In genomic region chr14:22123188-22123560, GRCh38 we compare ENCODE assay signal across 20 cellular contexts.
DNase-seq lines count a peak whose midpoint lies in the region; ATAC-seq and TF ChIP-seq lines count a peak whose summit lies in the region.
"Had no signal": no experiment of that assay in that cellular context is flagged by ENCODE, and none has a peak within 500 bp of the region (broad histone marks: within the 10 kb centered on the region; RNA-seq: fewer than 3 reads in every experiment).

No MANE protein-coding gene starts in this region.

- no peaks in the 10 kb centered on the region for H4K20me1 ChIP-seq in Loucy (ENCODE audit: insufficient read depth, low read length, poor library complexity, severe bottlenecking)

- no peak overlapping the region for H3K4ac ChIP-seq in trophoblast cell (ENCODE audit: low read depth, low read length)

- no peak overlapping the region for H3K14ac ChIP-seq in trophoblast cell (ENCODE audit: low read length)

- no peak overlapping the region for H4K8ac ChIP-seq in trophoblast cell (ENCODE audit: low read depth, low read length)

- no peaks in the 10 kb centered on the region for H3K9me3 ChIP-seq in Loucy (ENCODE audit: insufficient read depth, low read depth, low read length)
- no peaks in the 10 kb centered on the region for H3K9me3 ChIP-seq in naive thymus-derived CD4-positive, alpha-beta T cell (ENCODE audit: control insufficient read depth in 2 of 3, low read length in 3 of 3)
- no peaks in the 10 kb centered on the region for H3K9me3 ChIP-seq in trophoblast cell (ENCODE audit: insufficient read depth, low read depth, low read length)
- H3K9me3 ChIP-seq: BE2C, gastroesophageal sphincter, upper lobe of right lung had no signal

- no peaks in the 10 kb centered on the region for H3K9me3 Mint-ChIP-seq in activated naive CD8-positive, alpha-beta T cell treated with anti-CD3 and anti-CD28 coated beads, Interleukin-2, amount 10 ng/mL, durations not matched to agents 7 days and 5 days
- peaks cover 0 to 2% (median 0%) of the 10 kb centered on the region in 11 donors for H3K9me3 Mint-ChIP-seq in naive thymus-derived CD4-positive, alpha-beta T cell
- H3K9me3 Mint-ChIP-seq: nephron had no signal

- H3K4me3 Mint-ChIP-seq in activated naive CD8-positive, alpha-beta T cell treated with anti-CD3 and anti-CD28 coated beads, Interleukin-2, amount 10 ng/mL, durations not matched to agents 7 days and 5 days, result peak overlapping the region; percentile 85
- peak overlapping the region; percentile 72 to 95 (median 85) for H3K4me3 Mint-ChIP-seq in naive thymus-derived CD4-positive, alpha-beta T cell
- H3K4me3 Mint-ChIP-seq: nephron had no signal

- no peak overlapping the region for H2BK12ac ChIP-seq in trophoblast cell (ENCODE audit: low read length)

- H3K36me3 Mint-ChIP-seq in activated naive CD8-positive, alpha-beta T cell treated with anti-CD3 and anti-CD28 coated beads, Interleukin-2, amount 10 ng/mL, durations not matched to agents 7 days and 5 days, result no peaks in the 10 kb centered on the region
- peaks cover 0 to 4% (median 0%) of the 10 kb centered on the region in 5 donors for H3K36me3 Mint-ChIP-seq in naive thymus-derived CD4-positive, alpha-beta T cell

- intact Hi-C loops in naive thymus-derived CD4-positive, alpha-beta T cell (cut with micrococcal nuclease), result loop anchor here (2.0 to 5.0 kb wide), 7 partner anchors 39 to 448 kb away; no protein-coding TSS in a partner anchor

- H4K91ac ChIP-seq in trophoblast cell (ENCODE audit: low read depth, low read length), result no peak overlapping the region

- ATAC-seq in activated naive CD8-positive, alpha-beta T cell treated with anti-CD3 and anti-CD28 coated beads, Interleukin-2, amount 10 ng/mL, durations not matched to agents 7 days and 5 days (ENCODE audit: low read depth), result peak; percentile 52
- no peak for ATAC-seq in naive thymus-derived CD4-positive, alpha-beta T cell
- no peak for ATAC-seq in HG02981 (IDR thresholded peaks at IDR 0.05; ENCODE audit: unreplicated experiment)
- ATAC-seq: esophagus mucosa, gastroesophageal sphincter, upper lobe of right lung had no signal

- CTCF ChIA-PET in naive thymus-derived CD4-positive, alpha-beta T cell (lab: Charles Lee), result interaction anchor here (0.9 to 1.9 kb wide), 5 partner anchors 9 to 447 kb away, joined by 3 to 6 read pairs (median 6); no protein-coding TSS in a partner anchor

- peak overlapping the region; percentile 90 for H3K27ac Mint-ChIP-seq in activated naive CD8-positive, alpha-beta T cell treated with anti-CD3 and anti-CD28 coated beads, Interleukin-2, amount 10 ng/mL, durations not matched to agents 7 days and 5 days
- H3K27ac Mint-ChIP-seq in naive thymus-derived CD4-positive, alpha-beta T cell, result peak overlapping the region; percentile 84 to 95 (median 89)
- H3K27ac Mint-ChIP-seq: nephron had no signal

- H3K9ac ChIP-seq in Loucy (ENCODE audit: low read depth, low read length, poor library complexity, severe bottlenecking), result no peak overlapping the region
- H3K9ac ChIP-seq in trophoblast cell (ENCODE audit: low read length), result no peak overlapping the region

- no peaks in the 10 kb centered on the region for H3K4me1 ChIP-seq in Loucy (ENCODE audit: insufficient read depth, low read length, poor library complexity, severe bottlenecking)
- H3K4me1 ChIP-seq in naive thymus-derived CD4-positive, alpha-beta T cell (ENCODE audit: control insufficient read depth in 2 of 2, insufficient read depth in 2 of 2, low read length in 2 of 2), result no peaks in the 10 kb centered on the region
- H3K4me1 ChIP-seq in trophoblast cell (ENCODE audit: control insufficient read depth in 1 of 2, insufficient read depth in 2 of 2, low read length in 2 of 2), result no peaks in the 10 kb centered on the region
- H3K4me1 ChIP-seq: BE2C, gastroesophageal sphincter, upper lobe of right lung had no signal

- no peaks in the 10 kb centered on the region for H3K36me3 ChIP-seq in Loucy (ENCODE audit: insufficient read depth, low read length)
- H3K36me3 ChIP-seq in naive thymus-derived CD4-positive, alpha-beta T cell (ENCODE audit: control insufficient read depth in 2 of 3, insufficient read depth in 3 of 3, low read length in 3 of 3), result no peaks in the 10 kb centered on the region
- H3K36me3 ChIP-seq in trophoblast cell (ENCODE audit: control insufficient read depth in 1 of 2, insufficient read depth in 2 of 2, low read length in 2 of 2), result no peaks in the 10 kb centered on the region
- H3K36me3 ChIP-seq: BE2C, gastroesophageal sphincter, upper lobe of right lung had no signal

- no peak overlapping the region for H2BK120ac ChIP-seq in trophoblast cell (ENCODE audit: insufficient read depth, low read length, poor library complexity)

- H4K12ac ChIP-seq in trophoblast cell (ENCODE audit: low read depth, low read length), result no peak overlapping the region

- H3K4me2 ChIP-seq in Loucy (ENCODE audit: low read depth, low read length, poor library complexity, severe bottlenecking) (no peak overlapping the region), trophoblast cell (ENCODE audit: low read length) (no peak overlapping the region)

- peaks cover 9% of the 10 kb centered on the region for H3K4me1 Mint-ChIP-seq in activated naive CD8-positive, alpha-beta T cell treated with anti-CD3 and anti-CD28 coated beads, Interleukin-2, amount 10 ng/mL, durations not matched to agents 7 days and 5 days
- H3K4me1 Mint-ChIP-seq in naive thymus-derived CD4-positive, alpha-beta T cell, result peaks cover 0 to 30% (median 18%) of the 10 kb centered on the region in 7 donors

- H3K27me3 ChIP-seq in Loucy (ENCODE audit: insufficient read depth, low read length, poor library complexity, severe bottlenecking), result no peaks in the 10 kb centered on the region
- H3K27me3 ChIP-seq in naive thymus-derived CD4-positive, alpha-beta T cell (ENCODE audit: control insufficient read depth in 2 of 2, insufficient read depth in 2 of 2, low read length in 2 of 2), result no peaks in the 10 kb centered on the region
- H3K27me3 ChIP-seq in trophoblast cell (ENCODE audit: insufficient read depth, low read length), result no peaks in the 10 kb centered on the region
- H3K27me3 ChIP-seq: BE2C, gastroesophageal sphincter, upper lobe of right lung had no signal

- POLR2A ChIA-PET in activated naive CD8-positive, alpha-beta T cell treated with anti-CD3 and anti-CD28 coated beads, Interleukin-2, amount 10 ng/mL, durations not matched to agents 7 days and 5 days (lab: Charles Lee), result interaction anchor here (0.9 to 3.3 kb wide), 6 partner anchors 392 to 433 kb away, joined by 3 to 13 read pairs (median 3); no protein-coding TSS in a partner anchor
- POLR2A ChIA-PET in naive thymus-derived CD4-positive, alpha-beta T cell (lab: Charles Lee), result interaction anchor here (0.6 to 3.9 kb wide), 10 partner anchors 26 to 447 kb away, joined by 3 to 20 read pairs (median 4); no protein-coding TSS in a partner anchor

- WGBS in trophoblast cell (ENCODE audit: extremely low coverage, insufficient coverage, insufficient read length), result no CpG with 5 or more reads among the region's 1 CpG

- no peak for TF ChIP-seq CTCF in Loucy (conservative IDR thresholded peaks at IDR 0.05; ENCODE audit: low read length)

- no peaks in the 10 kb centered on the region for H3K79me1 ChIP-seq in trophoblast cell (ENCODE audit: low read length)

- H2AFZ ChIP-seq in Loucy (ENCODE audit: low read length), result peak overlapping the region; percentile 80
- no peak overlapping the region for H2AFZ ChIP-seq in trophoblast cell (ENCODE audit: insufficient read depth, low read length, poor library complexity)

- H3K9me2 ChIP-seq in Loucy (replicated peaks; ENCODE audit: low read depth, low read length), result no peaks in the 10 kb centered on the region

- no peaks in the 10 kb centered on the region for H3F3A ChIP-seq in Loucy (ENCODE audit: low read depth)

- peak; percentile 1 to 12 for DNase-seq in activated CD4-positive, alpha-beta T cell treated with anti-CD3 and anti-CD28 coated beads for 4 hours
- no peak for DNase-seq in activated CD4-positive, alpha-beta T cell treated with anti-CD3 and anti-CD28 coated beads, Interleukin-2, amount 50 U/mL, for 4 hours
- DNase-seq in activated naive CD8-positive, alpha-beta T cell treated with anti-CD3 and anti-CD28 coated beads, Interleukin-2, amount 10 ng/mL, durations not matched to agents 7 days and 5 days, result no peak
- peak in 1 of 9 donors; percentile 25 for DNase-seq in naive thymus-derived CD4-positive, alpha-beta T cell
- DNase-seq in GM03348 (ENCODE audit: low spot score), result no peak
- no peak for DNase-seq in trophoblast cell
- DNase-seq: BE2C, dermis blood vessel endothelial cell, DMS 273 treated with DMSO at 0.1 percent for 48 hours, kidney glomerular epithelial cell, NCI-H1092 treated with DMSO at 0.1 percent for 48 hours, NCI-H2081 treated with DMSO at 0.1 percent for 48 hours, NCI-H510A, SW 1271, upper lobe of right lung had no signal

- H2AK5ac ChIP-seq in trophoblast cell (ENCODE audit: low read length), result no peak overlapping the region

- no peak overlapping the region for H3K4me3 ChIP-seq in Loucy (ENCODE audit: low read length, poor library complexity, severe bottlenecking)
- H3K4me3 ChIP-seq in naive thymus-derived CD4-positive, alpha-beta T cell (ENCODE audit: low read length), result peak overlapping the region; percentile 33
- no peak overlapping the region for H3K4me3 ChIP-seq in trophoblast cell (ENCODE audit: low read depth, low read length)
- H3K4me3 ChIP-seq: gastroesophageal sphincter, upper lobe of right lung had no signal

- H3K27ac ChIP-seq in naive thymus-derived CD4-positive, alpha-beta T cell (ENCODE audit: low read depth, low read length), result peak overlapping the region; percentile 71
- no peak overlapping the region for H3K27ac ChIP-seq in trophoblast cell (ENCODE audit: low read depth, low read length)
- H3K27ac ChIP-seq: gastroesophageal sphincter, upper lobe of right lung had no signal

- no peak overlapping the region for H2BK5ac ChIP-seq in trophoblast cell (ENCODE audit: low read depth, low read length, poor library complexity)

- H3K23ac ChIP-seq in trophoblast cell (ENCODE audit: low read length), result no peak overlapping the region

- H3K27me3 Mint-ChIP-seq in activated naive CD8-positive, alpha-beta T cell treated with anti-CD3 and anti-CD28 coated beads, Interleukin-2, amount 10 ng/mL, durations not matched to agents 7 days and 5 days, result no peaks in the 10 kb centered on the region
- peaks cover 0 to 3% (median 0%) of the 10 kb centered on the region in 5 donors for H3K27me3 Mint-ChIP-seq in naive thymus-derived CD4-positive, alpha-beta T cell

- H3K79me2 ChIP-seq in Loucy (ENCODE audit: insufficient read depth, low read length), result no peaks in the 10 kb centered on the region
- no peaks in the 10 kb centered on the region for H3K79me2 ChIP-seq in trophoblast cell (ENCODE audit: control insufficient read depth, insufficient read depth, low read length, poor library complexity)

- H3K18ac ChIP-seq in trophoblast cell (ENCODE audit: low read length), result no peak overlapping the region

Comparison
In these comparisons a context has a peak if more than half of its experiments do, and no peak if none do; other contexts are left out.
1. DNase-seq: peak in activated CD4-positive, alpha-beta T cell treated with anti-CD3 and anti-CD28 coated beads for 4 hours (2 of 2); none in activated CD4-positive, alpha-beta T cell treated with anti-CD3 and anti-CD28 coated beads, Interleukin-2, amount 50 U/mL, for 4 hours (0 of 2), activated naive CD8-positive, alpha-beta T cell treated with anti-CD3 and anti-CD28 coated beads, Interleukin-2, amount 10 ng/mL, durations not matched to agents 7 days and 5 days (single experiment), GM03348 (single experiment) and trophoblast cell (0 of 2).